ENCODE assay signal across 19 cellular contexts in the genomic region with DNA sequence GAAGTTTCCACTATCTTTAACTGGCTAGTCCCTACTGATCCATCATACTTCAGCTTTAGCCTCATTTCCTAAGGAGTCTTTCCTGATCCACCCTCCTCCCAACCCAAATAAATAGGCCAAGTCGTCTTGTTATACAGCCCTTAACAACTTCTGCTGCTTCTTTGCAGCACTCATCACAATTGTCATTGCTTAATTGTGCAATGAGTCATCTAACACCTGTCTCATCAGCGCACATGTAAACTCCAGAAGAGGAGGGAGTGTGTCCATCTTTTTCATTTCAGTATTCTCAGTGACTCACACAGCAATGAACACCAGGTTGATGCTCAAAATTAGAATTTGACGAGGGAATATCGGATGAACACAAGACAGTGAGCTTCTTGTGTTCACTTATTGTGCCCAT.
A peak's percentile ranks its signal among the peaks of the same experiment; 100 is the strongest.
DNase-seq lines count a peak whose midpoint lies in the region; ATAC-seq, FAIRE-seq and TF ChIP-seq lines count a peak whose summit lies in the region.
"Had no signal": no experiment of that assay in that cellular context is flagged by ENCODE, and none has a peak within 500 bp of the region (broad histone marks: within the 10 kb centered on the region; RNA-seq: fewer than 3 reads in every experiment).

No MANE protein-coding gene starts in this region.

- intact Hi-C loops in MCF 10A (cut with micrococcal nuclease): no loop called here
- intact Hi-C loops in mammary epithelial cell (cut with micrococcal nuclease): no loop called here
- intact Hi-C loops in mucosa of descending colon (cut with DNase I, micrococcal nuclease): no loop called here

- dilution Hi-C loops in mammary epithelial cell (cut with HindIII; ENCODE audit: low sequenced_read_pairs): no loop called here

- peak; percentile 32 for DNase-seq in MCF 10A (ENCODE audit: unreplicated experiment)
- DNase-seq in mammary epithelial cell: no peak
- DNase-seq in bronchial epithelial cell (ENCODE audit: low read depth): peak; percentile 32
- peak in 1 of 3 donors; percentile 2 for DNase-seq in mucosa of descending colon
- no peak for DNase-seq in activated naive CD8-positive, alpha-beta T cell treated with anti-CD3 and anti-CD28 coated beads, Interleukin-2, amount 50 U/mL, for 24 hours
- no peak for DNase-seq in RKO (ENCODE audit: low spot score)
- no peak for DNase-seq in GM13976 (ENCODE audit: low spot score)
- DNase-seq: C1 segment of cervical spinal cord; CD4-positive, alpha-beta T cell; DND-41; GDM1; GOT3; H9 had no signal

- no peak overlapping the region for H3K4me3 ChIP-seq in mammary epithelial cell (replicated peaks in 1 of 3; ENCODE audit: insufficient read depth in 1 of 3, low read depth in 2 of 3, low read length in 3 of 3)
- H3K4me3 ChIP-seq in bronchial epithelial cell (ENCODE audit: low read depth, low read length): no peak overlapping the region
- no peak overlapping the region for H3K4me3 ChIP-seq in mucosa of descending colon

- WGBS in mammary epithelial cell (ENCODE audit: low coverage, missing lambda C conversion rate): 51% methylated on average over 4 of the region's 4 CpGs

- POLR2A ChIA-PET in MCF 10A (lab: Yijun Ruan, JAX): no interaction called here

- in situ Hi-C loops in mammary epithelial cell (cut with MboI; ENCODE audit: low sequenced_read_pairs in 2 of 2) (no loop called here), GM13976 (cut with MboI; ENCODE audit: low sequenced_read_pairs, unreplicated experiment) (no loop called here)

- no peaks in the 10 kb centered on the region for H3K36me3 Mint-ChIP-seq in MCF 10A (ENCODE audit: insufficient read depth, unreplicated experiment)
- no peaks in the 10 kb centered on the region for H3K36me3 Mint-ChIP-seq in activated naive CD8-positive, alpha-beta T cell treated with anti-CD3 and anti-CD28 coated beads, Interleukin-2, amount 50 U/mL, for 24 hours (ENCODE audit: low read depth)

- no TSS peak for BruUV-seq in MCF 10A (replicated peaks; lab: Mats Ljungman, UMichigan)
- no TSS peak for BruUV-seq in mammary epithelial cell (replicated peaks; lab: Mats Ljungman, UMichigan)

- no peaks in the 10 kb centered on the region for H3K79me2 ChIP-seq in mammary epithelial cell (ENCODE audit: insufficient read depth, low read length)

- no peaks in the 10 kb centered on the region for H3K36me3 ChIP-seq in mammary epithelial cell (ENCODE audit: insufficient read depth, low read length)
- no peaks in the 10 kb centered on the region for H3K36me3 ChIP-seq in bronchial epithelial cell (ENCODE audit: control insufficient read depth, insufficient read depth, low read length)
- no peaks in the 10 kb centered on the region for H3K36me3 ChIP-seq in mucosa of descending colon (ENCODE audit: low read depth)

- no peaks in the 10 kb centered on the region for H3K27me3 Mint-ChIP-seq in MCF 10A (ENCODE audit: insufficient read depth, unreplicated experiment)
- peaks cover 9% of the 10 kb centered on the region for H3K27me3 Mint-ChIP-seq in activated naive CD8-positive, alpha-beta T cell treated with anti-CD3 and anti-CD28 coated beads, Interleukin-2, amount 50 U/mL, for 24 hours

- no peaks in the 10 kb centered on the region for H3K4me1 Mint-ChIP-seq in MCF 10A (ENCODE audit: insufficient read depth, unreplicated experiment)
- no peaks in the 10 kb centered on the region for H3K4me1 Mint-ChIP-seq in activated naive CD8-positive, alpha-beta T cell treated with anti-CD3 and anti-CD28 coated beads, Interleukin-2, amount 50 U/mL, for 24 hours
- H3K4me1 Mint-ChIP-seq: B cell, H9 had no signal

- H3K4me1 ChIP-seq in mammary epithelial cell (ENCODE audit: insufficient read depth, low read length) (no peaks in the 10 kb centered on the region), mucosa of descending colon (ENCODE audit: low read depth) (no peaks in the 10 kb centered on the region)

- H3K27me3 ChIP-seq in mammary epithelial cell (ENCODE audit: insufficient read depth, low read length) (no peaks in the 10 kb centered on the region), bronchial epithelial cell (ENCODE audit: control insufficient read depth, insufficient read depth, low read length) (no peaks in the 10 kb centered on the region)

- FAIRE-seq in bronchial epithelial cell (lab: Jason Lieb, UNC): no peak
- FAIRE-seq: A204.1, GM12892, GM19239, HepG2, HTR-8/SVneo had no signal

- no peak overlapping the region for H3K9ac ChIP-seq in mammary epithelial cell (ENCODE audit: insufficient read depth, low read length)

- TF ChIP-seq CTCF in MCF 10A (IDR thresholded peaks at IDR 0.05; ENCODE audit: unreplicated experiment): no peak
- no peak for TF ChIP-seq CTCF in mammary epithelial cell (conservative IDR thresholded peaks at IDR 0.05 in 1 of 2, IDR thresholded peaks at IDR 0.05 in 1 of 2; ENCODE audit: extremely low read depth in 1 of 2, insufficient read depth in 1 of 2, low read depth in 1 of 2, low read length in 2 of 2)
- TF ChIP-seq CTCF in bronchial epithelial cell (IDR thresholded peaks at IDR 0.05; ENCODE audit: insufficient read depth, low read length, severe bottlenecking): no peak
- no peak for TF ChIP-seq CTCF in mucosa of descending colon (IDR thresholded peaks at IDR 0.05)
- no peak for TF ChIP-seq CTCF in GM13976 (IDR thresholded peaks at IDR 0.05; ENCODE audit: borderline replicate concordance, control extremely low read depth, extremely low read depth, insufficient read depth, missing control alignments)

- H3K9me3 ChIP-seq in mammary epithelial cell (replicated peaks; ENCODE audit: insufficient read depth, low read length) (no peaks in the 10 kb centered on the region), mucosa of descending colon (no peaks in the 10 kb centered on the region)

- H3K27ac ChIP-seq in mammary epithelial cell (ENCODE audit: insufficient read depth, low read depth, low read length): no peak overlapping the region

- no peak overlapping the region for H3K4me3 Mint-ChIP-seq in MCF 10A (ENCODE audit: unreplicated experiment)
- H3K4me3 Mint-ChIP-seq in activated naive CD8-positive, alpha-beta T cell treated with anti-CD3 and anti-CD28 coated beads, Interleukin-2, amount 50 U/mL, for 24 hours: no peak overlapping the region
- H3K4me3 Mint-ChIP-seq: B cell; CD4-positive, alpha-beta T cell; H9 had no signal

- H2AFZ ChIP-seq in mammary epithelial cell (ENCODE audit: low read depth, low read length): no peak overlapping the region

- peaks cover 20% of the 10 kb centered on the region for H3K9me3 Mint-ChIP-seq in MCF 10A (ENCODE audit: unreplicated experiment)
- peaks cover 4% of the 10 kb centered on the region for H3K9me3 Mint-ChIP-seq in activated naive CD8-positive, alpha-beta T cell treated with anti-CD3 and anti-CD28 coated beads, Interleukin-2, amount 50 U/mL, for 24 hours

- H3K27ac Mint-ChIP-seq in MCF 10A (ENCODE audit: low read depth, unreplicated experiment): no peak overlapping the region
- no peak overlapping the region for H3K27ac Mint-ChIP-seq in activated naive CD8-positive, alpha-beta T cell treated with anti-CD3 and anti-CD28 coated beads, Interleukin-2, amount 50 U/mL, for 24 hours
- H3K27ac Mint-ChIP-seq: B cell; CD4-positive, alpha-beta T cell; H9 had no signal

- H4K20me1 ChIP-seq in mammary epithelial cell (ENCODE audit: insufficient read depth, low read length): no peaks in the 10 kb centered on the region

- no peak overlapping the region for H3K4me2 ChIP-seq in mammary epithelial cell (ENCODE audit: insufficient read depth, low read depth, low read length)

- peak; percentile 66 for ATAC-seq in mucosa of descending colon
- ATAC-seq in activated naive CD8-positive, alpha-beta T cell treated with anti-CD3 and anti-CD28 coated beads, Interleukin-2, amount 50 U/mL, for 24 hours: no peak
- ATAC-seq: HepG2 had no signal

- CTCF ChIA-PET in MCF 10A (lab: Yijun Ruan, JAX): no interaction called here
- CTCF ChIA-PET in mammary epithelial cell (lab: Charles Lee; ENCODE audit: low non-redundant PET): no interaction called here

Comparison
In these comparisons a context has a peak if more than half of its experiments do, and no peak if none do; other contexts are left out.
1. DNase-seq: peak in MCF 10A (single experiment) and bronchial epithelial cell (single experiment); none in mammary epithelial cell (single experiment), activated naive CD8-positive, alpha-beta T cell treated with anti-CD3 and anti-CD28 coated beads, Interleukin-2, amount 50 U/mL, for 24 hours (single experiment), RKO (single experiment) and GM13976 (single experiment).